ENCODE assay signal across 13 cellular contexts in genomic region chr10:113309791-113310190, GRCh38.
"Had no signal": no experiment of that assay in that cellular context is flagged by ENCODE, and none has a peak within 500 bp of the region (broad histone marks: within the 10 kb centered on the region; RNA-seq: fewer than 3 reads in every experiment).

No MANE protein-coding gene starts in this region.

- H3K4me3 ChIP-seq: body of pancreas, lung had no signal

- H3K27ac ChIP-seq: body of pancreas had no signal

- H3K4me1 ChIP-seq: body of pancreas had no signal

- H3K4me1 Mint-ChIP-seq: central memory CD8-positive, alpha-beta T cell; immature natural killer cell had no signal

- H3K27me3 Mint-ChIP-seq: stimulated activated naive CD8-positive, alpha-beta T cell treated with anti-CD3 and anti-CD28 coated beads, Interleukin-15, Interleukin-2, amounts not matched to agents 100 ng/mL and 50 ng/mL, for 24 hours had no signal

- H3K9me3 Mint-ChIP-seq: central memory CD8-positive, alpha-beta T cell; immature natural killer cell; naive thymus-derived CD8-positive, alpha-beta T cell; stimulated activated naive CD8-positive, alpha-beta T cell treated with anti-CD3 and anti-CD28 coated beads, Interleukin-15, Interleukin-2, amounts not matched to agents 100 ng/mL and 50 ng/mL, for 24 hours; T-helper 1 cell treated with Interleukin-12 subunit alpha and Interleukin-12 subunit beta and Interleukin-4 antibody, amounts not matched to agents 30 μg/mL and 1 μg/mL, for 36 hours had no signal

- H3K4me3 Mint-ChIP-seq: central memory CD8-positive, alpha-beta T cell; immature natural killer cell; stimulated activated naive CD8-positive, alpha-beta T cell treated with anti-CD3 and anti-CD28 coated beads, Interleukin-15, Interleukin-2, amounts not matched to agents 100 ng/mL and 50 ng/mL, for 24 hours; T-helper 1 cell treated with Interleukin-12 subunit alpha and Interleukin-12 subunit beta and Interleukin-4 antibody, amounts not matched to agents 30 μg/mL and 1 μg/mL, for 36 hours had no signal

- H3K36me3 Mint-ChIP-seq: activated naive CD4-positive, alpha-beta T cell treated with anti-CD3 and anti-CD28 coated beads, Interleukin-2, amount 50 U/mL, for 72 hours; immature natural killer cell; naive thymus-derived CD8-positive, alpha-beta T cell had no signal

- ATAC-seq: activated naive CD4-positive, alpha-beta T cell treated with anti-CD3 and anti-CD28 coated beads, Interleukin-2, amount 50 U/mL, for 72 hours; body of pancreas; left colon; naive thymus-derived CD8-positive, alpha-beta T cell had no signal

- DNase-seq: amniotic stem cell; body of pancreas; cortex of kidney; erythroblast; immature natural killer cell; left colon; naive thymus-derived CD8-positive, alpha-beta T cell; stimulated activated CD4-positive, alpha-beta T cell treated with anti-CD3 and anti-CD28 coated beads, Interleukin-4, amount 100 ng/mL, for 1 hour had no signal

- H3K27me3 ChIP-seq: body of pancreas had no signal

- H3K27ac Mint-ChIP-seq: activated naive CD4-positive, alpha-beta T cell treated with anti-CD3 and anti-CD28 coated beads, Interleukin-2, amount 50 U/mL, for 72 hours; naive thymus-derived CD8-positive, alpha-beta T cell; stimulated activated naive CD8-positive, alpha-beta T cell treated with anti-CD3 and anti-CD28 coated beads, Interleukin-15, Interleukin-2, amounts not matched to agents 100 ng/mL and 50 ng/mL, for 24 hours; T-helper 1 cell treated with Interleukin-12 subunit alpha and Interleukin-12 subunit beta and Interleukin-4 antibody, amounts not matched to agents 30 μg/mL and 1 μg/mL, for 36 hours had no signal
